Comparison of ENCODE assay signal across 8 cellular contexts in genomic region chr1:209769171-209769904, GRCh38. TPM values are rescaled to one million over a fixed set of nuclear protein-coding genes. Genes with fewer than 3 reads are reported as not detected.
DNase-seq lines count a peak whose midpoint lies in the region; ATAC-seq, FAIRE-seq and TF ChIP-seq lines count a peak whose summit lies in the region.

No MANE protein-coding gene starts in this region.

- peak; percentile 92 for FAIRE-seq in GM12892 (lab: Jason Lieb, UNC)

- H3K4me1 ChIP-seq in smooth muscle cell (ENCODE audit: low read depth) = peaks cover 4% of the 10 kb centered on the region

- H3K79me2 ChIP-seq in smooth muscle cell (ENCODE audit: low read depth) = no peaks in the 10 kb centered on the region

- no peaks in the 10 kb centered on the region for H3K27me3 ChIP-seq in smooth muscle cell (ENCODE audit: low read depth)

- peak overlapping the region; percentile 8 for H3K9ac ChIP-seq in smooth muscle cell (ENCODE audit: low read depth)

- peaks cover 6% of the 10 kb centered on the region for H3F3A ChIP-seq in smooth muscle cell (ENCODE audit: low read depth)

- DNase-seq in GM12892 (ENCODE audit: insufficient read length) = peak; percentile 62
- peak; percentile 26 for DNase-seq in RKO (ENCODE audit: low spot score)
- peak; percentile 90 for DNase-seq in activated effector memory CD4-positive, alpha-beta T cell treated with anti-CD3 and anti-CD28 coated beads, Interleukin-2, amount 50 U/mL, for 16 hours
- peak; percentile 86 for DNase-seq in Right ventricle myocardium superior
- no peak for DNase-seq in smooth muscle cell (lab: John Stamatoyannopoulos, UW; ENCODE audit: unreplicated experiment)
- DNase-seq in NCI-H2227 treated with DMSO at 0.1 percent for 48 hours (lab: John Stamatoyannopoulos, UW) = no peak
- no peak for DNase-seq in NCI-H2171 treated with DMSO at 0.1 percent for 48 hours (lab: John Stamatoyannopoulos, UW)

- TF ChIP-seq CTCF in smooth muscle cell (IDR thresholded peaks at IDR 0.05; ENCODE audit: borderline replicate concordance, insufficient read depth, poor library complexity, severe bottlenecking) = no peak

- H2AFZ ChIP-seq in smooth muscle cell (ENCODE audit: low read depth) = peak overlapping the region; percentile 75

- H3K9me3 ChIP-seq in smooth muscle cell (replicated peaks; ENCODE audit: low read depth) = no peaks in the 10 kb centered on the region

- H3K27ac ChIP-seq in smooth muscle cell (ENCODE audit: low read depth) = peak overlapping the region; percentile 80

- no peak overlapping the region for H3K4me3 ChIP-seq in smooth muscle cell

- ATAC-seq in HG02798 (IDR thresholded peaks at IDR 0.05; ENCODE audit: poor library complexity, unreplicated experiment) = peak; percentile 76
- peak; percentile 84 for ATAC-seq in Right ventricle myocardium superior (ENCODE audit: poor library complexity)

- no peaks in the 10 kb centered on the region for H3K36me3 ChIP-seq in smooth muscle cell (ENCODE audit: low read depth)

- intact Hi-C loops in Right ventricle myocardium superior (cut with DNase I) = no loop called here

- H4K20me1 ChIP-seq in smooth muscle cell (ENCODE audit: low read depth) = no peaks in the 10 kb centered on the region

- 23% methylated on average over 13 of the region's 13 CpGs for WGBS in smooth muscle cell (ENCODE audit: low lambda C conversion rate)

- no peak; the same call in 1 of the 2 replicates for TF ChIP-seq POLR2A in GM12892 (IDR thresholded peaks at IDR 0.05; ENCODE audit: low read depth, low read length)

- H3K4me2 ChIP-seq in smooth muscle cell = peak overlapping the region; percentile 56

RNA-seq across cellular contexts. Expression of gene TRAF3IP3, which starts 13.5 kb away (rescaled TPM):
- polyA plus RNA-seq in GM12892 (2012; ENCODE audit: missing spikeins) = 96.9 TPM
- total RNA-seq in Right ventricle myocardium superior (0.70 TPM), smooth muscle cell (0.04 TPM in 1 of 2 replicates, not detected in the other)
- 0.72 TPM in 1 of 2 replicates, not detected in the other for polyA plus RNA-seq in smooth muscle cell

RNA-seq across cellular contexts. Expression of gene C1orf74, which starts 15.0 kb away (rescaled TPM):
- polyA plus RNA-seq in GM12892 (2012; ENCODE audit: missing spikeins) = 2.7 TPM
- total RNA-seq in Right ventricle myocardium superior (1.9 TPM), smooth muscle cell (5.0 and 10.6 TPM in 2 replicates)
- 1.0 and 3.8 TPM in 2 replicates for polyA plus RNA-seq in smooth muscle cell

RNA-seq across cellular contexts. Expression of gene IRF6, which starts 36.6 kb away (rescaled TPM):
- 1.2 TPM for polyA plus RNA-seq in GM12892 (2012; ENCODE audit: missing spikeins)
- total RNA-seq in Right ventricle myocardium superior = 31.6 TPM
- 52.3 and 59.6 TPM in 2 replicates for total RNA-seq in smooth muscle cell
- polyA plus RNA-seq in smooth muscle cell = 18.1 and 57.4 TPM in 2 replicates

RNA-seq across cellular contexts. Expression of gene UTP25, which starts 58.4 kb away (rescaled TPM):
- polyA plus RNA-seq in GM12892 (2012; ENCODE audit: missing spikeins) = 4.0 TPM
- total RNA-seq in Right ventricle myocardium superior = 2.1 TPM
- 5.2 and 6.2 TPM in 2 replicates for total RNA-seq in smooth muscle cell
- 2.3 and 2.9 TPM in 2 replicates for polyA plus RNA-seq in smooth muscle cell

Comparison
In these comparisons a context has a peak if more than half of its experiments do, and no peak if none do; other contexts are left out.
1. DNase-seq: peak in GM12892 (single experiment), RKO (single experiment), activated effector memory CD4-positive, alpha-beta T cell treated with anti-CD3 and anti-CD28 coated beads, Interleukin-2, amount 50 U/mL, for 16 hours (single experiment) and Right ventricle myocardium superior (single experiment); none in smooth muscle cell (single experiment), NCI-H2227 treated with DMSO at 0.1 percent for 48 hours (single experiment) and NCI-H2171 treated with DMSO at 0.1 percent for 48 hours (single experiment).